18 cellular contexts compared by ENCODE assay signal in genomic region chr1:113434874-113435175, GRCh38. TPM values are rescaled to one million over a fixed set of nuclear protein-coding genes. Genes with fewer than 3 reads are reported as not detected.
A peak's percentile ranks its signal among the peaks of the same experiment; 100 is the strongest.
DNase-seq lines count a peak whose midpoint lies in the region; ATAC-seq, FAIRE-seq and TF ChIP-seq lines count a peak whose summit lies in the region.
"Had no signal": no experiment of that assay in that cellular context is flagged by ENCODE, and none has a peak within 500 bp of the region (broad histone marks: within the 10 kb centered on the region; RNA-seq: fewer than 3 reads in every experiment).

No MANE protein-coding gene starts in this region.

- H3K27ac ChIP-seq in A549, result peak overlapping the region; percentile 41 to 43; a peak in 5 of 6 replicates
- peak overlapping the region; percentile 48; the same call in 1 of the 2 replicates for H3K27ac ChIP-seq in SK-N-MC
- no peak overlapping the region for H3K27ac ChIP-seq in endodermal cell (ENCODE audit: low read depth, low read length)
- no peak overlapping the region for H3K27ac ChIP-seq in suprapubic skin

- H3K36me3 ChIP-seq in SK-N-MC (ENCODE audit: insufficient read depth, low read length) (no peaks in the 10 kb centered on the region), endodermal cell (ENCODE audit: control insufficient read depth, insufficient read depth, low read length) (no peaks in the 10 kb centered on the region), suprapubic skin (no peaks in the 10 kb centered on the region)
- H3K36me3 ChIP-seq: BE2C had no signal

- no peak for TF ChIP-seq EP300 in A549 (IDR thresholded peaks at IDR 0.05)
- no peak for TF ChIP-seq EP300 in suprapubic skin (IDR thresholded peaks at IDR 0.05)

- H3K27ac Mint-ChIP-seq in endodermal cell, result no peak overlapping the region
- H3K27ac Mint-ChIP-seq: CD8-positive, alpha-beta memory T cell; H9 had no signal

- peak overlapping the region; percentile 71 for H3K4me2 ChIP-seq in A549

- no peaks in the 10 kb centered on the region for H3K9me3 Mint-ChIP-seq in endodermal cell
- H3K9me3 Mint-ChIP-seq: CD4-positive, CD25-positive, alpha-beta regulatory T cell; CD8-positive, alpha-beta memory T cell; H9 had no signal

- peaks cover 72% of the 10 kb centered on the region for H3K4me1 ChIP-seq in A549
- peaks cover 8% of the 10 kb centered on the region for H3K4me1 ChIP-seq in endodermal cell (ENCODE audit: control insufficient read depth, insufficient read depth, low read length)
- no peaks in the 10 kb centered on the region for H3K4me1 ChIP-seq in suprapubic skin

- TF ChIP-seq CTCF in A549 (IDR thresholded peaks at IDR 0.05), result no peak
- TF ChIP-seq CTCF in endodermal cell (conservative IDR thresholded peaks at IDR 0.05), result no peak
- TF ChIP-seq CTCF in suprapubic skin (IDR thresholded peaks at IDR 0.05), result no peak

- H3K4me3 Mint-ChIP-seq in endodermal cell, result no peak overlapping the region
- H3K4me3 Mint-ChIP-seq: CD4-positive, CD25-positive, alpha-beta regulatory T cell; CD8-positive, alpha-beta memory T cell; H9 had no signal

- H3K9me3 ChIP-seq in A549, result no peaks in the 10 kb centered on the region
- no peaks in the 10 kb centered on the region for H3K9me3 ChIP-seq in SK-N-MC (ENCODE audit: low read depth, low read length)
- no peaks in the 10 kb centered on the region for H3K9me3 ChIP-seq in endodermal cell (ENCODE audit: control insufficient read depth, low read length)
- H3K9me3 ChIP-seq in suprapubic skin, result no peaks in the 10 kb centered on the region
- H3K9me3 ChIP-seq: BE2C had no signal

- 22% methylated on average over 2 of the region's 2 CpGs for WGBS in A549 (ENCODE audit: missing lambda C conversion rate)
- 97 to 100% methylated on average over 2 of the region's 2 CpGs for WGBS in endodermal cell (ENCODE audit: insufficient coverage in 1 of 2, insufficient read length in 1 of 2), 2 experiments
- WGBS in suprapubic skin, result 97% methylated on average over 2 of the region's 2 CpGs

- H3K36me3 Mint-ChIP-seq in endodermal cell (ENCODE audit: low read depth), result no peaks in the 10 kb centered on the region
- H3K36me3 Mint-ChIP-seq: CD4-positive, CD25-positive, alpha-beta regulatory T cell; CD8-positive, alpha-beta memory T cell had no signal

- H3K4me3 ChIP-seq in A549, result no peak overlapping the region
- peak overlapping the region; percentile 62 for H3K4me3 ChIP-seq in SK-N-MC
- H3K4me3 ChIP-seq in endodermal cell (ENCODE audit: low read length), result peak overlapping the region; percentile 32
- H3K4me3 ChIP-seq in suprapubic skin, result no peak overlapping the region

- no peak for TF ChIP-seq POLR2A in A549 (IDR thresholded peaks at IDR 0.05; ENCODE audit: low read length)
- no peak for TF ChIP-seq POLR2A in suprapubic skin (IDR thresholded peaks at IDR 0.05)

- no peak for DNase-seq in A549 (ENCODE audit: low read depth in 1 of 2, low spot score in 1 of 2)
- no peak for DNase-seq in SK-N-MC (ENCODE audit: low read depth, low spot score)
- DNase-seq in endodermal cell, result no peak
- DNase-seq in suprapubic skin (ENCODE audit: low spot score in 2 of 2), result no peak
- DNase-seq: ACHN; BE2C; C1 segment of cervical spinal cord; CD4-positive, CD25-positive, alpha-beta regulatory T cell; CD8-positive, alpha-beta memory T cell; COR-L47; H9 had no signal

- no peak for TF ChIP-seq RAD21 in A549 (conservative IDR thresholded peaks at IDR 0.05 in 1 of 2, IDR thresholded peaks at IDR 0.05 in 1 of 2)

- POLR2A ChIA-PET in A549 (lab: Yijun Ruan, JAX), result no interaction called here

- H3K4me1 Mint-ChIP-seq in endodermal cell, result peaks cover 30% of the 10 kb centered on the region

- CTCF ChIA-PET in A549 (lab: Yijun Ruan, JAX), result no interaction called here

- no peak for ATAC-seq in A549
- ATAC-seq in HG03571 (IDR thresholded peaks at IDR 0.05; ENCODE audit: unreplicated experiment), result no peak
- ATAC-seq in GM21723 (IDR thresholded peaks at IDR 0.05; ENCODE audit: unreplicated experiment), result no peak
- ATAC-seq in GM18520 (IDR thresholded peaks at IDR 0.05; ENCODE audit: unreplicated experiment), result no peak

- H3K27me3 Mint-ChIP-seq in endodermal cell (ENCODE audit: insufficient read depth), result no peaks in the 10 kb centered on the region

- FAIRE-seq in A549 (lab: Jason Lieb, UNC), result no peak
- FAIRE-seq: D721Med, G401.6, GM12891, H1 had no signal

- H3K9ac ChIP-seq in SK-N-MC (ENCODE audit: insufficient read length) (no peak overlapping the region), endodermal cell (ENCODE audit: extremely low read depth, low read length, poor library complexity, severe bottlenecking) (no peak overlapping the region)

- H3K27me3 ChIP-seq in endodermal cell (ENCODE audit: control insufficient read depth, insufficient read depth, low read length, poor library complexity, severe bottlenecking) (no peaks in the 10 kb centered on the region), suprapubic skin (no peaks in the 10 kb centered on the region)
- H3K27me3 ChIP-seq: BE2C had no signal

TF ChIP-seq in A549, 52 proteins besides CTCF, POLR2A, EP300 and RAD21:
- TF ChIP-seq MAFK (IDR thresholded peaks at IDR 0.05; ENCODE audit: partially characterized antibody) (peak; percentile 46), RNF2 (IDR thresholded peaks at IDR 0.05; ENCODE audit: borderline replicate concordance, low read depth) (no peak), ZFP36 (IDR thresholded peaks at IDR 0.05; ENCODE audit: borderline replicate concordance, partially characterized antibody) (no peak)
- TF ChIP-seq, protein P1, sequence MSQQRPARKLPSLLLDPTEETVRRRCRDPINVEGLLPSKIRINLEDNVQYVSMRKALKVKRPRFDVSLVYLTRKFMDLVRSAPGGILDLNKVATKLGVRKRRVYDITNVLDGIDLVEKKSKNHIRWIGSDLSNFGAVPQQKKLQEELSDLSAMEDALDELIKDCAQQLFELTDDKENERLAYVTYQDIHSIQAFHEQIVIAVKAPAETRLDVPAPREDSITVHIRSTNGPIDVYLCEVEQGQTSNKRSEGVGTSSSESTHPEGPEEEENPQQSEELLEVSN (IDR thresholded peaks at IDR 0.05; ENCODE audit: borderline replicate concordance, low read depth), result no peak
TF ChIP-seq in A549: peak in this region for 1.

RNA-seq across cellular contexts. Expression of gene MAGI3, which starts 44.5 kb away (rescaled TPM):
- polyA plus RNA-seq in A549 (2011; rRNA removed) (7.9 and 8.2 TPM in 2 replicates), A549 (2017; fragmentation: RNase III; extraction: RNeasy Plus Mini Kit Qiagen cat#74134 plus additional on column Dnase treatment) (3.8 to 4.5 TPM (median 4.1 TPM) in 3 replicates)
- 2.7 and 3.0 TPM in 2 replicates for polyA plus RNA-seq in A549 (2012; cell fraction: cytosol; rRNA removed)
- 1.9 and 2.4 TPM in 2 replicates for polyA plus RNA-seq in A549 (2012; cell fraction: nucleus; rRNA removed)
- 13.5 and 14.4 TPM in 2 replicates for polyA minus RNA-seq in A549 (2011; rRNA and poly(A)+ RNA removed)
- total RNA-seq in endodermal cell (10 to 100 TPM; 27.1 to 27.4 TPM), suprapubic skin (10 to 100 TPM in 2 of 4 donors, 1 to 10 TPM in 2; 8.3 to 18.8 (median 10.7) TPM)
- 16.3 TPM for polyA plus RNA-seq in endodermal cell (2013, experiment 1 of 2)
- polyA plus RNA-seq in endodermal cell (2013, experiment 2 of 2), result 18.6 TPM

Comparison
In these comparisons a context has a peak if more than half of its experiments do, and no peak if none do; other contexts are left out.
1. H3K27ac ChIP-seq: peak in A549 (2 of 2) and SK-N-MC (single experiment); none in endodermal cell (single experiment) and suprapubic skin (single experiment).
2. H3K4me3 ChIP-seq: peak in SK-N-MC (single experiment) and endodermal cell (single experiment); none in A549 (single experiment) and suprapubic skin (single experiment).